In the genomic region with DNA sequence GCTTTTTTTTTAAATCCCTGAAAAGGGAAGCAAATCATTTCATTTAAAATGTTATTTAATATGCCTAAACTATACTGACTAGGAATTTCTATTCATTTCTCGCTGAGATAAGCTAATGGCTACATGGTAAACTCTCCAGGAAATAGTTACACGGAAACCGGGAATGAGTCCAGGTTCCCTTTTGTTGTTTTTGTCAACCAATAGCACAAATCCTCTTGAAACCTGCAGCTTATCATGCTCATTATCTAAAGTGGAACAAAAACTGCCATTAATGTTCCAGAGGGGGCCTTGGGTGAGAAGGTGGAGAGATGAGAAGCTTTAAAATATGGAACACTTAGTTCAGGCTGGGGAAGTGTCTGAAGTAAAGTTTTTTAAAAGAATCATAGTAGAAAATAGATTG, we compare ENCODE assay signal across 19 cellular contexts.
A peak's percentile ranks its signal among the peaks of the same experiment; 100 is the strongest.
DNase-seq lines count a peak whose midpoint lies in the region; ATAC-seq and TF ChIP-seq lines count a peak whose summit lies in the region.
"Had no signal": no experiment of that assay in that cellular context is flagged by ENCODE, and none has a peak within 500 bp of the region (broad histone marks: within the 10 kb centered on the region; RNA-seq: fewer than 3 reads in every experiment).

No MANE protein-coding gene starts in this region.

- H3K36me3 ChIP-seq in stomach: no peaks in the 10 kb centered on the region

- peaks cover 0 to 15% (median 12%) of the 10 kb centered on the region in 4 donors for H3K4me1 ChIP-seq in stomach

- H3K27me3 ChIP-seq in stomach: no peaks in the 10 kb centered on the region

- H3K27ac ChIP-seq in stomach: peak overlapping the region in 4 of 5 donors; percentile 3 to 72 (median 52)
- H3K27ac ChIP-seq: epithelial cell of prostate had no signal

- intact Hi-C loops in stomach (cut with DNase I; ENCODE audit: low total_unique reads): no loop called here

- TF ChIP-seq EP300 in stomach (IDR thresholded peaks at IDR 0.05): no peak

- no peak for TF ChIP-seq POLR2A in stomach (IDR thresholded peaks at IDR 0.05)

- no peak for ATAC-seq in HG02763 (IDR thresholded peaks at IDR 0.05; ENCODE audit: unreplicated experiment)
- ATAC-seq in GM19328 (IDR thresholded peaks at IDR 0.05; ENCODE audit: unreplicated experiment): no peak
- ATAC-seq: activated naive CD4-positive, alpha-beta T cell treated with anti-CD3 and anti-CD28 coated beads, Interleukin-2, amount 50 U/mL, for 72 hours; Right ventricle myocardium inferior had no signal

- H3K4me3 ChIP-seq in stomach: no peak overlapping the region

- peak; percentile 5 for DNase-seq in DMS53 (lab: John Stamatoyannopoulos, UW)
- no peak for DNase-seq in DMS53 treated with DMSO at 0.1 percent for 48 hours (lab: John Stamatoyannopoulos, UW; ENCODE audit: unreplicated experiment)
- DNase-seq in NCI-H2171 (lab: John Stamatoyannopoulos, UW): peak; percentile 86
- DNase-seq in dermis blood vessel endothelial cell: peak; percentile 86
- peak; percentile 51 for DNase-seq in stomach
- no peak for DNase-seq in SK-N-DZ (ENCODE audit: low spot score)
- DNase-seq: activated CD4-positive, alpha-beta T cell treated with anti-CD3 and anti-CD28 coated beads, Interleukin-2, amount 10 ng/mL, durations not matched to agents 24 days and 14 days; CD4-positive, alpha-beta T cell; central memory CD4-positive, alpha-beta T cell; glutamatergic neuron; MM.1S; naive B cell; NK-92 treated with Interleukin-12 subunit alpha and Interleukin-12 subunit beta, amount 100 ng/mL, for 24 hours; T-helper 9 cell had no signal

- WGBS in stomach, 5 donors: 16 to 42% (median 20%) methylated on average over 3 of the region's 3 CpGs

- no peak for TF ChIP-seq CTCF in stomach (IDR thresholded peaks at IDR 0.05)

- H3K9me3 ChIP-seq in stomach: no peaks in the 10 kb centered on the region

Comparison
In these comparisons a context has a peak if more than half of its experiments do, and no peak if none do; other contexts are left out.
1. DNase-seq: peak in DMS53 (single experiment), NCI-H2171 (single experiment), dermis blood vessel endothelial cell (single experiment) and stomach (single experiment); none in DMS53 treated with DMSO at 0.1 percent for 48 hours (single experiment) and SK-N-DZ (single experiment).